In genomic region chr7:128406147-128406985, GRCh38 we compare ENCODE assay signal across 10 cellular contexts. TPM values are rescaled to one million over a fixed set of nuclear protein-coding genes. Genes with fewer than 3 reads are reported as not detected.
A peak's percentile ranks its signal among the peaks of the same experiment; 100 is the strongest.
DNase-seq lines count a peak whose midpoint lies in the region; ATAC-seq and TF ChIP-seq lines count a peak whose summit lies in the region.
"Had no signal": no experiment of that assay in that cellular context is flagged by ENCODE, and none has a peak within 500 bp of the region (broad histone marks: within the 10 kb centered on the region; RNA-seq: fewer than 3 reads in every experiment).

No MANE protein-coding gene starts in this region.

- CTCF ChIA-PET in WTC11 (lab: Charles Lee): interaction anchor here (1.2 to 3.1 kb wide), 8 partner anchors 11 to 63 kb away, joined by 3 to 23 read pairs (median 6); partner anchors contain the start of gene RBM28

- POLR2A ChIA-PET in WTC11 (lab: Charles Lee): no interaction called here

- TF ChIP-seq POLR2A in testis (IDR thresholded peaks at IDR 0.05): no peak

- peak; percentile 4; the same call in 1 of the 2 replicates for ATAC-seq in WTC11

- TF ChIP-seq CTCF in WTC11 (IDR thresholded peaks at IDR 0.05): no peak
- no peak for TF ChIP-seq CTCF in testis (IDR thresholded peaks at IDR 0.05)

- peaks cover 10% of the 10 kb centered on the region for H3K4me1 ChIP-seq in iPS DF 6.9 (ENCODE audit: control insufficient read depth, insufficient read depth, low read length)
- H3K4me1 ChIP-seq in testis: peaks cover 26% of the 10 kb centered on the region

- H3K4me3 ChIP-seq in iPS DF 6.9 (ENCODE audit: low read length) (peak overlapping the region; percentile 47; the same call in 1 of the 2 replicates), testis (peak overlapping the region in 1 of 2 donors; percentile 61)

- peak overlapping the region; percentile 84 for H3K27ac Mint-ChIP-seq in T-helper 2 cell treated with Interferon-gamma antibody and Interleukin-4, amounts not matched to agents 5 μg/mL and 100 μg/mL, for 36 hours
- no peak overlapping the region for H3K27ac Mint-ChIP-seq in WTC11

- DNase-seq in T-helper 2 cell treated with Interferon-gamma antibody and Interleukin-4, amounts not matched to agents 5 μg/mL and 100 μg/mL, for 36 hours (ENCODE audit: low spot score): no peak
- DNase-seq in T-helper 2 cell (no peak), WTC11 (ENCODE audit: low spot score) (peak; percentile 38), iPS DF 6.9 (ENCODE audit: low read depth, low spot score) (no peak), testis (peak; percentile 35), GDM1 (lab: John Stamatoyannopoulos, UW) (no peak), anterior cingulate cortex (lab: John Stamatoyannopoulos, UW) (no peak), SHP77 treated with DMSO at 0.1 percent for 48 hours (lab: John Stamatoyannopoulos, UW) (no peak)

- peaks cover 11% of the 10 kb centered on the region for H3K36me3 Mint-ChIP-seq in T-helper 2 cell treated with Interferon-gamma antibody and Interleukin-4, amounts not matched to agents 5 μg/mL and 100 μg/mL, for 36 hours (ENCODE audit: low read depth)
- H3K36me3 Mint-ChIP-seq in WTC11: no peaks in the 10 kb centered on the region

- H3K36me3 ChIP-seq in iPS DF 6.9 (ENCODE audit: control insufficient read depth, insufficient read depth, low read length) (no peaks in the 10 kb centered on the region), testis (ENCODE audit: low read depth, missing control alignments) (no peaks in the 10 kb centered on the region)
- H3K36me3 ChIP-seq: adrenal gland had no signal

- intact Hi-C loops in testis (cut with DNase I; ENCODE audit: low total_unique reads): no loop called here

- H3K9me3 ChIP-seq in iPS DF 6.9 (ENCODE audit: control insufficient read depth, insufficient read depth, low read length) (no peaks in the 10 kb centered on the region), testis (no peaks in the 10 kb centered on the region)
- H3K9me3 ChIP-seq: adrenal gland had no signal

- no peaks in the 10 kb centered on the region for H3K9me3 Mint-ChIP-seq in T-helper 2 cell treated with Interferon-gamma antibody and Interleukin-4, amounts not matched to agents 5 μg/mL and 100 μg/mL, for 36 hours
- no peaks in the 10 kb centered on the region for H3K9me3 Mint-ChIP-seq in WTC11

- H3K27me3 Mint-ChIP-seq in T-helper 2 cell treated with Interferon-gamma antibody and Interleukin-4, amounts not matched to agents 5 μg/mL and 100 μg/mL, for 36 hours (ENCODE audit: low read depth): no peaks in the 10 kb centered on the region
- peaks cover 59% of the 10 kb centered on the region for H3K27me3 Mint-ChIP-seq in WTC11 (ENCODE audit: low read depth)

- H3K27ac ChIP-seq in iPS DF 6.9 (ENCODE audit: low read length) (no peak overlapping the region), testis (no peak overlapping the region)

- H3K4me1 Mint-ChIP-seq in T-helper 2 cell treated with Interferon-gamma antibody and Interleukin-4, amounts not matched to agents 5 μg/mL and 100 μg/mL, for 36 hours (ENCODE audit: low read depth): peaks cover 39% of the 10 kb centered on the region
- peaks cover 37% of the 10 kb centered on the region for H3K4me1 Mint-ChIP-seq in WTC11

- WGBS in iPS DF 6.9 (ENCODE audit: insufficient coverage, insufficient read length): no CpG with 5 or more reads among the region's 29 CpGs
- WGBS in testis, 2 donors: 32 to 52% methylated on average over 10 to 17 of the region's 29 CpGs

- H3K27me3 ChIP-seq in iPS DF 6.9 (ENCODE audit: control insufficient read depth, insufficient read depth, low read length) (peaks cover 38% of the 10 kb centered on the region), testis (no peaks in the 10 kb centered on the region)
- H3K27me3 ChIP-seq: adrenal gland had no signal

- peak overlapping the region; percentile 84 for H3K4me3 Mint-ChIP-seq in T-helper 2 cell treated with Interferon-gamma antibody and Interleukin-4, amounts not matched to agents 5 μg/mL and 100 μg/mL, for 36 hours
- peak overlapping the region; percentile 72 for H3K4me3 Mint-ChIP-seq in WTC11

TF ChIP-seq in WTC11, 78 proteins besides CTCF, POLR2A, EP300 and RAD21:
- TF ChIP-seq SP1 (CRISPR knock-in tag; conservative IDR thresholded peaks at IDR 0.05): peak; percentile 8; the same call in 1 of the 2 replicates
- TF ChIP-seq ZNF281 (CRISPR knock-in tag; IDR thresholded peaks at IDR 0.05): no peak

RNA-seq across cellular contexts. Expression of gene IMPDH1, which starts 3.4 kb away (rescaled TPM):
- total RNA-seq in WTC11 (2021) (42.8 to 54.2 TPM (median 44.1 TPM) in 3 replicates), testis (10 to 100 TPM; 48.3 to 64.5 TPM)
- 32.3 TPM for polyA plus RNA-seq in testis (ENCODE audit: insufficient read depth, low read depth, low replicate concordance)

RNA-seq across cellular contexts. Expression of gene PRRT4, which starts 44.9 kb away (rescaled TPM):
- 0.92 to 1.5 TPM (median 1.2 TPM) in 3 replicates for total RNA-seq in WTC11 (2021)
- total RNA-seq in testis: 1 to 10 TPM in 1 of 2 donors, under 1 TPM in 1; 0.16 to 1.1 TPM
- polyA plus RNA-seq in testis (ENCODE audit: insufficient read depth, low read depth, low replicate concordance): 1.1 TPM
- total RNA-seq: HT1080 had no signal

RNA-seq across cellular contexts. Expression of gene HILPDA, which starts 49.3 kb away (rescaled TPM):
- total RNA-seq in WTC11 (2021): 28.3 to 29.5 TPM (median 28.7 TPM) in 3 replicates
- 10 to 100 TPM; 34.3 to 44.8 TPM for total RNA-seq in testis
- 31.4 TPM for polyA plus RNA-seq in testis (ENCODE audit: insufficient read depth, low read depth, low replicate concordance)

Comparison
In these comparisons a context has a peak if more than half of its experiments do, and no peak if none do; other contexts are left out.
1. DNase-seq: peak in WTC11 (single experiment) and testis (single experiment); none in T-helper 2 cell treated with Interferon-gamma antibody and Interleukin-4, amounts not matched to agents 5 μg/mL and 100 μg/mL, for 36 hours (single experiment), T-helper 2 cell (0 of 5), iPS DF 6.9 (single experiment), GDM1 (single experiment), anterior cingulate cortex (0 of 58) and SHP77 treated with DMSO at 0.1 percent for 48 hours (single experiment).